ENCODE assay signal across 20 cellular contexts in the genomic region with DNA sequence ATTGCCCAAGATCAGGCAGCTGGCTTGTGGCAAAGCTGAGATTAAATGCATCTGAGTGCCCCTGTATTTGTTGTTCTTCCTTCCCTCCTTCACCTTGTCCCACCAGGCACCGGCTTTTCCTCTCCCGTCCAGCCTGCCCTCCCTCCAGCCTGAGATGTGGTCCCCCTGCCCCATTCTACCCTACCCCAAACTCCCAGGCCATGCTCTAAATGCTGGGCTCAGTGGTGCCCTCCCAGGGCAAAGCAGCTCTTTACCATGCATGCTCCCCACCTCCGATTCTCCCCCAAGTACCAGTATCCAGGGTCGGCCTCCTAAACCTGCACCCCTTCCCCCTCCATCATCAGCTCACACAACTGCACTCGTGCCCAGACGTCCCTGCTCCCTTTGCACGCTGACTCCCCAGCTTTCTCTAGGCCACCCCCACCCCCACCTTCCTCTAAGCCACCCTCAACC. TPM values are rescaled to one million over a fixed set of nuclear protein-coding genes. Genes with fewer than 3 reads are reported as not detected.
"Had no signal": no experiment of that assay in that cellular context is flagged by ENCODE, and none has a peak within 500 bp of the region (broad histone marks: within the 10 kb centered on the region; RNA-seq: fewer than 3 reads in every experiment).

No MANE protein-coding gene starts in this region.

- H3K4me3 Mint-ChIP-seq: activated CD4-positive, alpha-beta T cell treated with anti-CD3 and anti-CD28 coated beads, Interleukin-2, amount 10 ng/mL, durations not matched to agents 24 days and 14 days; activated naive CD8-positive, alpha-beta T cell; memory B cell; natural killer cell treated with Interleukin-12 subunit alpha and Interleukin-12 subunit beta and Interleukin-15 and Interleukin-18, amount 100 ng/mL, for 72 hours; stimulated activated naive CD8-positive, alpha-beta T cell treated with anti-CD3 and anti-CD28 coated beads, Interleukin-15, Interleukin-2, amounts not matched to agents 100 ng/mL and 50 ng/mL, for 24 hours; T-helper 2 cell treated with Interferon-gamma antibody and Interleukin-4, amounts not matched to agents 5 μg/mL and 100 μg/mL, for 36 hours had no signal

- H3K9me3 Mint-ChIP-seq: activated CD4-positive, alpha-beta T cell treated with anti-CD3 and anti-CD28 coated beads, Interleukin-2, amount 10 ng/mL, durations not matched to agents 24 days and 14 days; memory B cell; natural killer cell treated with Interleukin-12 subunit alpha and Interleukin-12 subunit beta and Interleukin-15 and Interleukin-18, amount 100 ng/mL, for 72 hours; stimulated activated naive CD8-positive, alpha-beta T cell treated with anti-CD3 and anti-CD28 coated beads, Interleukin-15, Interleukin-2, amounts not matched to agents 100 ng/mL and 50 ng/mL, for 24 hours; T-helper 2 cell treated with Interferon-gamma antibody and Interleukin-4, amounts not matched to agents 5 μg/mL and 100 μg/mL, for 36 hours had no signal

- H3K27me3 Mint-ChIP-seq: activated CD4-positive, alpha-beta T cell treated with anti-CD3 and anti-CD28 coated beads, Interleukin-2, amount 10 ng/mL, durations not matched to agents 24 days and 14 days; activated naive CD8-positive, alpha-beta T cell; progenitor cell of endocrine pancreas; stimulated activated naive CD8-positive, alpha-beta T cell treated with anti-CD3 and anti-CD28 coated beads, Interleukin-15, Interleukin-2, amounts not matched to agents 100 ng/mL and 50 ng/mL, for 24 hours had no signal

- H3K27ac Mint-ChIP-seq: activated CD4-positive, alpha-beta T cell treated with anti-CD3 and anti-CD28 coated beads, Interleukin-2, amount 10 ng/mL, durations not matched to agents 24 days and 14 days; activated naive CD8-positive, alpha-beta T cell; memory B cell; stimulated activated naive CD8-positive, alpha-beta T cell treated with anti-CD3 and anti-CD28 coated beads, Interleukin-15, Interleukin-2, amounts not matched to agents 100 ng/mL and 50 ng/mL, for 24 hours; T-helper 2 cell treated with Interferon-gamma antibody and Interleukin-4, amounts not matched to agents 5 μg/mL and 100 μg/mL, for 36 hours had no signal

- ATAC-seq: natural killer cell treated with Interleukin-12 subunit alpha and Interleukin-12 subunit beta and Interleukin-15 and Interleukin-18, amount 100 ng/mL, for 72 hours had no signal

- DNase-seq: activated CD4-positive, alpha-beta T cell treated with anti-CD3 and anti-CD28 coated beads, Interleukin-2, amount 10 ng/mL, durations not matched to agents 24 days and 14 days; activated CD4-positive, CD25-positive, alpha-beta regulatory T cell; activated CD8-positive, alpha-beta memory T cell treated with anti-CD3 and anti-CD28 coated beads, Interleukin-2, amount 50 U/mL, for 48 hours; activated gamma-delta T cell treated with Interleukin-2 at 50 U/mL for 16 hours; cerebellar nuclear complex; glutamatergic neuron; left ventricle myocardium inferior; nucleus accumbens; right cardiac atrium; SW 1271 had no signal

RNA-seq across cellular contexts. Expression of a gene that starts 36.5 kb away (rescaled TPM):
- total RNA-seq: activated CD4-positive, alpha-beta T cell treated with anti-CD3 and anti-CD28 coated beads, Interleukin-2, amount 10 ng/mL, durations not matched to agents 24 days and 14 days; dermis blood vessel endothelial cell; kidney epithelial cell; left ventricle myocardium inferior; natural killer cell treated with Interleukin-12 subunit alpha and Interleukin-12 subunit beta and Interleukin-15 and Interleukin-18, amount 100 ng/mL, for 72 hours; progenitor cell of endocrine pancreas; right cardiac atrium; temporal lobe; ureter had no signal
- polyA plus RNA-seq: right cardiac atrium had no signal

RNA-seq across cellular contexts. Expression of a gene that starts 58.2 kb away (rescaled TPM):
- total RNA-seq: progenitor cell of endocrine pancreas, temporal lobe, ureter had no signal
